ENCODE assay signal across 1 cellular context in the genomic region with DNA sequence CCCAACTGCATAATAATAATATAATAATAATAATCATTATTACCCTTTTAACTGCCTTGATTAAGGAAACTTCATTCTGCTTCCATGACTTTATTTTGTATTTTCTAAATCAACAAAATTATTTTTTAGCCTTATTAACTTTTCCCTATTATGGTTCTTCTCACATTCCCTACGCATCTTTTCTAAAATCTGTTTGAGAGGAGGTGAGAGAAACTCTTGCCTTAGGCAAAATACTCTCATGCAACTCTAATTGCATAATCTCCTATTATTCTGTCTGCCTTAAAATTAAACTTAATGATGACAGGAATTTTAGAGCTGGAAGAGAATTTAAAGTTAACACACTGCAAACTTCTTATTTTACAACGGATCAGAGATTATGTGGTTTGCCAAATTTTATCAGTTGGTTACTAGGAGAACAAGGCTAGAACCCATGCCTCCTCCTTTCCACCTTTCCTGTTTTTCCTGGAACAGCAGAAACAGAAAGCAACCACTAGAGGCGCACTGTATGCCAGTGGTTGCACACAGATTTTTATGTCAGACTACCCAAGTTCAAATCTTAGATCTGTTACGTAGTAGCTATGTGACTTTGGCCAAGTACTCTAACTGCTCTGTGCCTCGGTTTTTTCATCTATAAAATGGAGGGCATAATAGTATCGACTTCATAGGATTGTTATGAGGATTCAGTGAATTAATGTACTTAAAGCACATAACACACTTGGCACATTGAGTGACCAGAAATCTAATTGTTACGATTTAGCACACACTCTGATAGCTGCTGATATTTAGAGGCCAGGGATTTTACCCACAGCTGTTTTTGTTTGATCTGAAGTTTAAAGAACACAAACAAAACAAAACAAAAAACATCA.
TF ChIP-seq lines count a peak whose summit lies in the region.

No MANE protein-coding gene starts in this region.

TF ChIP-seq in GM12878, 131 proteins besides CTCF, POLR2A, EP300 and RAD21:
- TF ChIP-seq IKZF1 (conservative IDR thresholded peaks at IDR 0.05) (peak; percentile 44; the same call in 1 of the 2 replicates), IKZF2 (IDR thresholded peaks at IDR 0.05) (peak; percentile 50 to 51; a peak in 3 of 4 replicates), CREB1 (IDR thresholded peaks at IDR 0.05; ENCODE audit: low read depth) (peak; percentile 12; the same call in 1 of the 2 replicates), EED (IDR thresholded peaks at IDR 0.05; ENCODE audit: low read depth) (0 out of 2 replicates have a peak, but pooled peaks have one; percentile 15), BHLHE40 (IDR thresholded peaks at IDR 0.05; ENCODE audit: borderline replicate concordance in 1 of 2, low read depth in 2 of 2, low read length in 1 of 2) (no peak)
- TF ChIP-seq, protein P1, sequence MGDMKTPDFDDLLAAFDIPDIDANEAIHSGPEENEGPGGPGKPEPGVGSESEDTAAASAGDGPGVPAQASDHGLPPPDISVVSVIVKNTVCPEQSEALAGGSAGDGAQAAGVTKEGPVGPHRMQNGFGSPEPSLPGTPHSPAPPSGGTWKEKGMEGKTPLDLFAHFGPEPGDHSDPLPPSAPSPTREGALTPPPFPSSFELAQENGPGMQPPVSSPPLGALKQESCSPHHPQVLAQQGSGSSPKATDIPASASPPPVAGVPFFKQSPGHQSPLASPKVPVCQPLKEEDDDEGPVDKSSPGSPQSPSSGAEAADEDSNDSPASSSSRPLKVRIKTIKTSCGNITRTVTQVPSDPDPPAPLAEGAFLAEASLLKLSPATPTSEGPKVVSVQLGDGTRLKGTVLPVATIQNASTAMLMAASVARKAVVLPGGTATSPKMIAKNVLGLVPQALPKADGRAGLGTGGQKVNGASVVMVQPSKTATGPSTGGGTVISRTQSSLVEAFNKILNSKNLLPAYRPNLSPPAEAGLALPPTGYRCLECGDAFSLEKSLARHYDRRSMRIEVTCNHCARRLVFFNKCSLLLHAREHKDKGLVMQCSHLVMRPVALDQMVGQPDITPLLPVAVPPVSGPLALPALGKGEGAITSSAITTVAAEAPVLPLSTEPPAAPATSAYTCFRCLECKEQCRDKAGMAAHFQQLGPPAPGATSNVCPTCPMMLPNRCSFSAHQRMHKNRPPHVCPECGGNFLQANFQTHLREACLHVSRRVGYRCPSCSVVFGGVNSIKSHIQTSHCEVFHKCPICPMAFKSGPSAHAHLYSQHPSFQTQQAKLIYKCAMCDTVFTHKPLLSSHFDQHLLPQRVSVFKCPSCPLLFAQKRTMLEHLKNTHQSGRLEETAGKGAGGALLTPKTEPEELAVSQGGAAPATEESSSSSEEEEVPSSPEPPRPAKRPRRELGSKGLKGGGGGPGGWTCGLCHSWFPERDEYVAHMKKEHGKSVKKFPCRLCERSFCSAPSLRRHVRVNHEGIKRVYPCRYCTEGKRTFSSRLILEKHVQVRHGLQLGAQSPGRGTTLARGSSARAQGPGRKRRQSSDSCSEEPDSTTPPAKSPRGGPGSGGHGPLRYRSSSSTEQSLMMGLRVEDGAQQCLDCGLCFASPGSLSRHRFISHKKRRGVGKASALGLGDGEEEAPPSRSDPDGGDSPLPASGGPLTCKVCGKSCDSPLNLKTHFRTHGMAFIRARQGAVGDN (IDR thresholded peaks at IDR 0.05), result no peak
TF ChIP-seq in GM12878: peak in this region for 4.
